1 cellular context compared by ENCODE assay signal in the genomic region with DNA sequence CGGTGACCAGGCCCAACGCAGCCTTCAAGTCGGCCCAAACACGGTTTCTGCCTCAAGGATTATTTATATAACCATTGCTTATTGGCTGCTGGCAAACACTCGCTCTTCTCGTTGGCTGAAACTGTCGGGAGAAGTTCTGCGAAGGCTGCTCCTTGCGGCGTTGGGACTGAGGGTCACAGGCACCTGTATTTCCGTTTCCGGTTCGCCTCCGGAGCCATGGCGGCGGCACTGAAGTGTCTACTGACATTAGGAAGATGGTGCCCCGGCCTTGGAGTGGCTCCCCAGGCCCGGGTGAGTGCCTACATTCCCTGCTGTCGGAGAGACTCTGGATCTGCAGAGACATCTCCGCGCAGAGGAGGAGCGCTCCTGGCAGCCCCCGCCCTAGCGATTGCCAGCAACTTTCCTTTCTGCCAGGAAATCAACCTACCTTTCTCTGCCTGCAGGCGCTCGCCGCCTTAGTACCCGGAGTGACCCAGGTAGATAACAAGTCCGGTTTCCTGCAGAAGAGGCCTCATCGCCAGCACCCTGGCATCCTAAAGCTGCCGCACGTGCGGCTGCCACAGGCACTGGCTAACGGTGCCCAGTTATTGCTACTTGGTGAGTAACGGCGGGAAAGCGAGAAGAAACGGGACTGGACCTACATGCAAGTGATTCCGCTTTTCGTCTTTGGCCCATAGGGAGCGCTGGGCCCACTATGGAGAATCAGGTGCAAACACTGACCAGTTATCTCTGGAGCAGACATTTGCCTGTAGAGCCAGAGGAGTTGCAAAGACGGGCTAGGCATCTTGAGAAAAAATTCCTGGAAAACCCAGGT.
TF ChIP-seq lines count a peak whose summit lies in the region.

A gene with protein sequence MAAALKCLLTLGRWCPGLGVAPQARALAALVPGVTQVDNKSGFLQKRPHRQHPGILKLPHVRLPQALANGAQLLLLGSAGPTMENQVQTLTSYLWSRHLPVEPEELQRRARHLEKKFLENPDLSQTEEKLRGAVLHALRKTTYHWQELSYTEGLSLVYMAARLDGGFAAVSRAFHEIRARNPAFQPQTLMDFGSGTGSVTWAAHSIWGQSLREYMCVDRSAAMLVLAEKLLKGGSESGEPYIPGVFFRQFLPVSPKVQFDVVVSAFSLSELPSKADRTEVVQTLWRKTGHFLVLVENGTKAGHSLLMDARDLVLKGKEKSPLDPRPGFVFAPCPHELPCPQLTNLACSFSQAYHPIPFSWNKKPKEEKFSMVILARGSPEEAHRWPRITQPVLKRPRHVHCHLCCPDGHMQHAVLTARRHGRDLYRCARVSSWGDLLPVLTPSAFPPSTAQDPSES (plus strand): TSS at position 194 of the 814 bp plus-strand sequence. CDS start 23 bp downstream, at position 217.

TF ChIP-seq in H1, 55 proteins besides CTCF, POLR2A, EP300 and RAD21 (continued from another document):
- TF ChIP-seq SIN3A (conservative IDR thresholded peaks at IDR 0.05 in 1 of 2, IDR thresholded peaks at IDR 0.05 in 1 of 2; ENCODE audit: low read depth in 1 of 2, low read length in 2 of 2): peak; percentile 64 to 89; a peak in 3 of 4 replicates
- TF ChIP-seq, protein P1, sequence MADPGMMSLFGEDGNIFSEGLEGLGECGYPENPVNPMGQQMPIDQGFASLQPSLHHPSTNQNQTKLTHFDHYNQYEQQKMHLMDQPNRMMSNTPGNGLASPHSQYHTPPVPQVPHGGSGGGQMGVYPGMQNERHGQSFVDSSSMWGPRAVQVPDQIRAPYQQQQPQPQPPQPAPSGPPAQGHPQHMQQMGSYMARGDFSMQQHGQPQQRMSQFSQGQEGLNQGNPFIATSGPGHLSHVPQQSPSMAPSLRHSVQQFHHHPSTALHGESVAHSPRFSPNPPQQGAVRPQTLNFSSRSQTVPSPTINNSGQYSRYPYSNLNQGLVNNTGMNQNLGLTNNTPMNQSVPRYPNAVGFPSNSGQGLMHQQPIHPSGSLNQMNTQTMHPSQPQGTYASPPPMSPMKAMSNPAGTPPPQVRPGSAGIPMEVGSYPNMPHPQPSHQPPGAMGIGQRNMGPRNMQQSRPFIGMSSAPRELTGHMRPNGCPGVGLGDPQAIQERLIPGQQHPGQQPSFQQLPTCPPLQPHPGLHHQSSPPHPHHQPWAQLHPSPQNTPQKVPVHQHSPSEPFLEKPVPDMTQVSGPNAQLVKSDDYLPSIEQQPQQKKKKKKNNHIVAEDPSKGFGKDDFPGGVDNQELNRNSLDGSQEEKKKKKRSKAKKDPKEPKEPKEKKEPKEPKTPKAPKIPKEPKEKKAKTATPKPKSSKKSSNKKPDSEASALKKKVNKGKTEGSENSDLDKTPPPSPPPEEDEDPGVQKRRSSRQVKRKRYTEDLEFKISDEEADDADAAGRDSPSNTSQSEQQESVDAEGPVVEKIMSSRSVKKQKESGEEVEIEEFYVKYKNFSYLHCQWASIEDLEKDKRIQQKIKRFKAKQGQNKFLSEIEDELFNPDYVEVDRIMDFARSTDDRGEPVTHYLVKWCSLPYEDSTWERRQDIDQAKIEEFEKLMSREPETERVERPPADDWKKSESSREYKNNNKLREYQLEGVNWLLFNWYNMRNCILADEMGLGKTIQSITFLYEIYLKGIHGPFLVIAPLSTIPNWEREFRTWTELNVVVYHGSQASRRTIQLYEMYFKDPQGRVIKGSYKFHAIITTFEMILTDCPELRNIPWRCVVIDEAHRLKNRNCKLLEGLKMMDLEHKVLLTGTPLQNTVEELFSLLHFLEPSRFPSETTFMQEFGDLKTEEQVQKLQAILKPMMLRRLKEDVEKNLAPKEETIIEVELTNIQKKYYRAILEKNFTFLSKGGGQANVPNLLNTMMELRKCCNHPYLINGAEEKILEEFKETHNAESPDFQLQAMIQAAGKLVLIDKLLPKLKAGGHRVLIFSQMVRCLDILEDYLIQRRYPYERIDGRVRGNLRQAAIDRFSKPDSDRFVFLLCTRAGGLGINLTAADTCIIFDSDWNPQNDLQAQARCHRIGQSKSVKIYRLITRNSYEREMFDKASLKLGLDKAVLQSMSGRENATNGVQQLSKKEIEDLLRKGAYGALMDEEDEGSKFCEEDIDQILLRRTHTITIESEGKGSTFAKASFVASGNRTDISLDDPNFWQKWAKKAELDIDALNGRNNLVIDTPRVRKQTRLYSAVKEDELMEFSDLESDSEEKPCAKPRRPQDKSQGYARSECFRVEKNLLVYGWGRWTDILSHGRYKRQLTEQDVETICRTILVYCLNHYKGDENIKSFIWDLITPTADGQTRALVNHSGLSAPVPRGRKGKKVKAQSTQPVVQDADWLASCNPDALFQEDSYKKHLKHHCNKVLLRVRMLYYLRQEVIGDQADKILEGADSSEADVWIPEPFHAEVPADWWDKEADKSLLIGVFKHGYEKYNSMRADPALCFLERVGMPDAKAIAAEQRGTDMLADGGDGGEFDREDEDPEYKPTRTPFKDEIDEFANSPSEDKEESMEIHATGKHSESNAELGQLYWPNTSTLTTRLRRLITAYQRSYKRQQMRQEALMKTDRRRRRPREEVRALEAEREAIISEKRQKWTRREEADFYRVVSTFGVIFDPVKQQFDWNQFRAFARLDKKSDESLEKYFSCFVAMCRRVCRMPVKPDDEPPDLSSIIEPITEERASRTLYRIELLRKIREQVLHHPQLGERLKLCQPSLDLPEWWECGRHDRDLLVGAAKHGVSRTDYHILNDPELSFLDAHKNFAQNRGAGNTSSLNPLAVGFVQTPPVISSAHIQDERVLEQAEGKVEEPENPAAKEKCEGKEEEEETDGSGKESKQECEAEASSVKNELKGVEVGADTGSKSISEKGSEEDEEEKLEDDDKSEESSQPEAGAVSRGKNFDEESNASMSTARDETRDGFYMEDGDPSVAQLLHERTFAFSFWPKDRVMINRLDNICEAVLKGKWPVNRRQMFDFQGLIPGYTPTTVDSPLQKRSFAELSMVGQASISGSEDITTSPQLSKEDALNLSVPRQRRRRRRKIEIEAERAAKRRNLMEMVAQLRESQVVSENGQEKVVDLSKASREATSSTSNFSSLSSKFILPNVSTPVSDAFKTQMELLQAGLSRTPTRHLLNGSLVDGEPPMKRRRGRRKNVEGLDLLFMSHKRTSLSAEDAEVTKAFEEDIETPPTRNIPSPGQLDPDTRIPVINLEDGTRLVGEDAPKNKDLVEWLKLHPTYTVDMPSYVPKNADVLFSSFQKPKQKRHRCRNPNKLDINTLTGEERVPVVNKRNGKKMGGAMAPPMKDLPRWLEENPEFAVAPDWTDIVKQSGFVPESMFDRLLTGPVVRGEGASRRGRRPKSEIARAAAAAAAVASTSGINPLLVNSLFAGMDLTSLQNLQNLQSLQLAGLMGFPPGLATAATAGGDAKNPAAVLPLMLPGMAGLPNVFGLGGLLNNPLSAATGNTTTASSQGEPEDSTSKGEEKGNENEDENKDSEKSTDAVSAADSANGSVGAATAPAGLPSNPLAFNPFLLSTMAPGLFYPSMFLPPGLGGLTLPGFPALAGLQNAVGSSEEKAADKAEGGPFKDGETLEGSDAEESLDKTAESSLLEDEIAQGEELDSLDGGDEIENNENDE (IDR thresholded peaks at IDR 0.05; ENCODE audit: insufficient replicate concordance, low read length): no peak
- no peak for TF ChIP-seq MAFK (IDR thresholded peaks at IDR 0.05; ENCODE audit: low read depth, low read length)
- TF ChIP-seq EZH2 (IDR thresholded peaks at IDR 0.05; ENCODE audit: low read depth, low read length, severe bottlenecking): no peak
- TF ChIP-seq TBP (IDR thresholded peaks at IDR 0.05; ENCODE audit: low read depth, low read length): peak; percentile 18; the same call in 1 of the 2 replicates
- TF ChIP-seq, protein P2, sequence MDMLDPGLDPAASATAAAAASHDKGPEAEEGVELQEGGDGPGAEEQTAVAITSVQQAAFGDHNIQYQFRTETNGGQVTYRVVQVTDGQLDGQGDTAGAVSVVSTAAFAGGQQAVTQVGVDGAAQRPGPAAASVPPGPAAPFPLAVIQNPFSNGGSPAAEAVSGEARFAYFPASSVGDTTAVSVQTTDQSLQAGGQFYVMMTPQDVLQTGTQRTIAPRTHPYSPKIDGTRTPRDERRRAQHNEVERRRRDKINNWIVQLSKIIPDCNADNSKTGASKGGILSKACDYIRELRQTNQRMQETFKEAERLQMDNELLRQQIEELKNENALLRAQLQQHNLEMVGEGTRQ (IDR thresholded peaks at IDR 0.05; ENCODE audit: low read length): no peak
- no peak for TF ChIP-seq CBX5 (IDR thresholded peaks at IDR 0.05; ENCODE audit: low read depth, low read length)
- TF ChIP-seq CBX8 (IDR thresholded peaks at IDR 0.05; ENCODE audit: borderline replicate concordance, low read depth, low read length): no peak
- TF ChIP-seq POU5F1 (IDR thresholded peaks at IDR 0.05; ENCODE audit: low read depth, low read length): no peak
- TF ChIP-seq RXRA (IDR thresholded peaks at IDR 0.05; ENCODE audit: insufficient read depth, low read depth, low read length): no peak
- TF ChIP-seq BCL11A (IDR thresholded peaks at IDR 0.05; ENCODE audit: low read depth in 2 of 2, low read length in 2 of 2): no peak
- no peak for TF ChIP-seq JUND (IDR thresholded peaks at IDR 0.05; ENCODE audit: low read length)
- TF ChIP-seq RNF2 (IDR thresholded peaks at IDR 0.05; ENCODE audit: borderline replicate concordance, low read depth, low read length, missing control alignments, poor library complexity, severe bottlenecking): no peak
- no peak for TF ChIP-seq TCF12 (IDR thresholded peaks at IDR 0.05; ENCODE audit: low read depth, low read length)
- TF ChIP-seq YY1 (IDR thresholded peaks at IDR 0.05; ENCODE audit: low read depth, low read length): peak; percentile 92
- TF ChIP-seq NRF1 (IDR thresholded peaks at IDR 0.05; ENCODE audit: low read depth, low read length): no peak
- TF ChIP-seq ZNF274 (IDR thresholded peaks at IDR 0.05; ENCODE audit: borderline replicate concordance, extremely low read depth, low read length): no peak
- TF ChIP-seq HDAC6 (IDR thresholded peaks at IDR 0.05; ENCODE audit: low read depth, low read length): no peak
- TF ChIP-seq SP1 (IDR thresholded peaks at IDR 0.05; ENCODE audit: low read depth, low read length): peak; percentile 98
- TF ChIP-seq GTF2F1 (IDR thresholded peaks at IDR 0.05; ENCODE audit: borderline replicate concordance, low read depth, low read length): 0 out of 2 replicates have a peak, but pooled peaks have one; percentile 5
- TF ChIP-seq JUN (IDR thresholded peaks at IDR 0.05; ENCODE audit: low read depth, low read length): no peak
- TF ChIP-seq SRF (IDR thresholded peaks at IDR 0.05; ENCODE audit: low read depth, low read length): no peak
- no peak for TF ChIP-seq SP4 (IDR thresholded peaks at IDR 0.05; ENCODE audit: low read length)
- TF ChIP-seq HDAC2 (IDR thresholded peaks at IDR 0.05; ENCODE audit: borderline replicate concordance in 1 of 2, low read depth in 2 of 2, low read length in 2 of 2): peak in 1 of 2 experiments; percentile 86; a peak in 2 of 4 replicates
- TF ChIP-seq TAF7 (optimal IDR thresholded peaks at IDR 0.05; ENCODE audit: borderline replicate concordance, low read depth, low read length): no peak
- TF ChIP-seq, protein P3, sequence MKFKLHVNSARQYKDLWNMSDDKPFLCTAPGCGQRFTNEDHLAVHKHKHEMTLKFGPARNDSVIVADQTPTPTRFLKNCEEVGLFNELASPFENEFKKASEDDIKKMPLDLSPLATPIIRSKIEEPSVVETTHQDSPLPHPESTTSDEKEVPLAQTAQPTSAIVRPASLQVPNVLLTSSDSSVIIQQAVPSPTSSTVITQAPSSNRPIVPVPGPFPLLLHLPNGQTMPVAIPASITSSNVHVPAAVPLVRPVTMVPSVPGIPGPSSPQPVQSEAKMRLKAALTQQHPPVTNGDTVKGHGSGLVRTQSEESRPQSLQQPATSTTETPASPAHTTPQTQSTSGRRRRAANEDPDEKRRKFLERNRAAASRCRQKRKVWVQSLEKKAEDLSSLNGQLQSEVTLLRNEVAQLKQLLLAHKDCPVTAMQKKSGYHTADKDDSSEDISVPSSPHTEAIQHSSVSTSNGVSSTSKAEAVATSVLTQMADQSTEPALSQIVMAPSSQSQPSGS (IDR thresholded peaks at IDR 0.05; ENCODE audit: low read length): no peak
- peak; percentile 43; the same call in 1 of the 2 replicates for TF ChIP-seq KDM1A (IDR thresholded peaks at IDR 0.05; ENCODE audit: borderline replicate concordance, low read length)
- TF ChIP-seq TEAD4 (IDR thresholded peaks at IDR 0.05; ENCODE audit: low read depth, low read length): no peak
- TF ChIP-seq RFX5 (IDR thresholded peaks at IDR 0.05; ENCODE audit: borderline replicate concordance, low read depth, low read length): no peak
- no peak for TF ChIP-seq FOSL1 (IDR thresholded peaks at IDR 0.05; ENCODE audit: insufficient read depth, low read depth, low read length)
- TF ChIP-seq CEBPB (IDR thresholded peaks at IDR 0.05; ENCODE audit: low read depth, low read length): no peak
- no peak for TF ChIP-seq BACH1 (IDR thresholded peaks at IDR 0.05; ENCODE audit: low read length)
- no peak for TF ChIP-seq RBBP5 (IDR thresholded peaks at IDR 0.05; ENCODE audit: borderline replicate concordance, low read depth, low read length)
- TF ChIP-seq KDM4A (IDR thresholded peaks at IDR 0.05; ENCODE audit: low read depth, low read length, severe bottlenecking): peak; percentile 82
- peak; percentile 89 for TF ChIP-seq ASH2L (IDR thresholded peaks at IDR 0.05; ENCODE audit: low read length)
- TF ChIP-seq, protein P4, sequence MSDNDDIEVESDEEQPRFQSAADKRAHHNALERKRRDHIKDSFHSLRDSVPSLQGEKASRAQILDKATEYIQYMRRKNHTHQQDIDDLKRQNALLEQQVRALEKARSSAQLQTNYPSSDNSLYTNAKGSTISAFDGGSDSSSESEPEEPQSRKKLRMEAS (IDR thresholded peaks at IDR 0.05): peak; percentile 57
- peak; percentile 63 for TF ChIP-seq TAF1 (IDR thresholded peaks at IDR 0.05; ENCODE audit: low read depth, low read length)
- no peak for TF ChIP-seq BRCA1 (IDR thresholded peaks at IDR 0.05; ENCODE audit: low read depth, low read length)
- peak; percentile 33; the same call in 1 of the 2 replicates for TF ChIP-seq POLR2AphosphoS5 (IDR thresholded peaks at IDR 0.05; ENCODE audit: low read depth, low read length)
- peak; percentile 89 for TF ChIP-seq CHD2 (IDR thresholded peaks at IDR 0.05; ENCODE audit: low read length)
- 0 out of 2 replicates have a peak, but pooled peaks have one; percentile 56 for TF ChIP-seq CREB1 (IDR thresholded peaks at IDR 0.05)
- TF ChIP-seq PHF8 (conservative IDR thresholded peaks at IDR 0.05; ENCODE audit: low read depth, low read length): peak; percentile 73
- no peak for TF ChIP-seq NANOG (IDR thresholded peaks at IDR 0.05; ENCODE audit: insufficient read depth, low read depth, low read length, poor library complexity, severe bottlenecking)
- peak; percentile 87 for TF ChIP-seq KDM5A (IDR thresholded peaks at IDR 0.05; ENCODE audit: low read length)
- no peak for TF ChIP-seq EGR1 (IDR thresholded peaks at IDR 0.05; ENCODE audit: borderline replicate concordance, low read depth, low read length)
- TF ChIP-seq SIX5 (IDR thresholded peaks at IDR 0.05; ENCODE audit: low read depth, low read length): peak; percentile 58
- no peak for TF ChIP-seq CHD1 (IDR thresholded peaks at IDR 0.05; ENCODE audit: low read depth, low read length)
- no peak for TF ChIP-seq CTBP2 (IDR thresholded peaks at IDR 0.05; ENCODE audit: borderline replicate concordance, insufficient read depth, insufficient read length, low read length)
- peak; percentile 97 for TF ChIP-seq SAP30 (IDR thresholded peaks at IDR 0.05; ENCODE audit: insufficient read depth, insufficient replicate concordance, low read length)
- peak; percentile 95 for TF ChIP-seq GABPA (IDR thresholded peaks at IDR 0.05; ENCODE audit: borderline replicate concordance, insufficient read depth, low read length)
- TF ChIP-seq SP2 (IDR thresholded peaks at IDR 0.05; ENCODE audit: low read length): no peak
- no peak for TF ChIP-seq SIRT6 (IDR thresholded peaks at IDR 0.05; ENCODE audit: low read length)
